19 cellular contexts compared by ENCODE assay signal in the genomic region with DNA sequence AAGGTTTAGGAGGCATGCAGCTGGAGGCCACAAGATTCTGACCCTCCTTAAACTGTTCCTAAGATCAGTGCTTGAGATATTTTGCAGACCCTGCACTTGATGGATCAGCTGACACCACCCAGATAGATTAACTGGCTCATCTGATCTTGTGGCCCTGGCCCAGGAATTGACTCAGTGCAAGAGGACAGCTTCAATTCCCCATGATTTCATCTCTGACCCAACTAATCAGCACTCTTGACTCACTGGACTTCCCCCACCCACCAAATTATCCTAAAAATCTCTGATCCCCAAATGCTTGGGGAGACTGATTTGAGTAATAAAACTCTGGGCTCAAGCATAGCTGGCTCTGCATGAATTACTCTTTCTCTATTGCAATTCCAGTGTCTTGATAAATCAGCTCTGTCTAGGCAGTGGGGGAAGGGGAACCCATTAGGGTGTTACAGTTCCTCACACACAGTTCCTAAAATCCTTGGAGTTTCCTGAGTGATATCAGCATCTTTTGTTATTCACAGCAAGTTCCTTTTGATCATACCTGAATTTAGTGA.
A peak's percentile ranks its signal among the peaks of the same experiment; 100 is the strongest.
DNase-seq lines count a peak whose midpoint lies in the region; ATAC-seq and TF ChIP-seq lines count a peak whose summit lies in the region.
"Had no signal": no experiment of that assay in that cellular context is flagged by ENCODE, and none has a peak within 500 bp of the region (broad histone marks: within the 10 kb centered on the region; RNA-seq: fewer than 3 reads in every experiment).

No MANE protein-coding gene starts in this region.

- peaks cover 33% of the 10 kb centered on the region for H3K9me3 Mint-ChIP-seq in activated CD4-positive, alpha-beta T cell treated with anti-CD3 and anti-CD28 coated beads for 36 hours (ENCODE audit: low read depth)
- H3K9me3 Mint-ChIP-seq in activated T-cell treated with anti-CD3 and anti-CD28 coated beads, Interleukin-2, amount 50 U/mL, for 24 hours, result peaks cover 24% of the 10 kb centered on the region

- CTCF ChIA-PET in activated CD4-positive, alpha-beta T cell treated with anti-CD3 and anti-CD28 coated beads for 36 hours (lab: Charles Lee), result interaction anchor here (1.2 kb wide), 1 partner anchor 91 kb away, joined by 3 read pairs; no protein-coding TSS in a partner anchor

- no peaks in the 10 kb centered on the region for H3K27me3 ChIP-seq in brain microvascular endothelial cell (replicated peaks)
- H3K27me3 ChIP-seq: upper lobe of right lung had no signal

- no peaks in the 10 kb centered on the region for H3K27me3 Mint-ChIP-seq in activated CD4-positive, alpha-beta T cell treated with anti-CD3 and anti-CD28 coated beads for 36 hours
- H3K27me3 Mint-ChIP-seq in activated T-cell treated with anti-CD3 and anti-CD28 coated beads, Interleukin-2, amount 50 U/mL, for 24 hours, result no peaks in the 10 kb centered on the region

- H3K4me1 Mint-ChIP-seq in activated CD4-positive, alpha-beta T cell treated with anti-CD3 and anti-CD28 coated beads for 36 hours, result peaks cover 9% of the 10 kb centered on the region
- peaks cover 18% of the 10 kb centered on the region for H3K4me1 Mint-ChIP-seq in activated T-cell treated with anti-CD3 and anti-CD28 coated beads, Interleukin-2, amount 50 U/mL, for 24 hours (ENCODE audit: low read depth)

- no peak overlapping the region for H3K4me3 Mint-ChIP-seq in activated CD4-positive, alpha-beta T cell treated with anti-CD3 and anti-CD28 coated beads for 36 hours
- H3K4me3 Mint-ChIP-seq in activated T-cell treated with anti-CD3 and anti-CD28 coated beads, Interleukin-2, amount 50 U/mL, for 24 hours, result no peak overlapping the region

- TF ChIP-seq CTCF in brain microvascular endothelial cell (IDR thresholded peaks at IDR 0.05; ENCODE audit: low read depth, low read length, missing control alignments), result no peak

- POLR2A ChIA-PET in activated CD4-positive, alpha-beta T cell treated with anti-CD3 and anti-CD28 coated beads for 36 hours (lab: Charles Lee), result no interaction called here

- ATAC-seq in activated CD4-positive, alpha-beta T cell treated with anti-CD3 and anti-CD28 coated beads for 36 hours, result peak; percentile 36
- no peak for ATAC-seq in GM18873 (IDR thresholded peaks at IDR 0.05; ENCODE audit: low FRiP score, unreplicated experiment)
- ATAC-seq: left ventricle myocardium superior, upper lobe of right lung had no signal

- intact Hi-C loops in activated CD4-positive, alpha-beta T cell treated with anti-CD3 and anti-CD28 coated beads for 36 hours (cut with DNase I, micrococcal nuclease), result no loop called here

- H3K27ac Mint-ChIP-seq in activated CD4-positive, alpha-beta T cell treated with anti-CD3 and anti-CD28 coated beads for 36 hours, result no peak overlapping the region
- H3K27ac Mint-ChIP-seq in activated T-cell treated with anti-CD3 and anti-CD28 coated beads, Interleukin-2, amount 50 U/mL, for 24 hours, result peak overlapping the region; percentile 64

- peaks cover 12% of the 10 kb centered on the region for H3K36me3 ChIP-seq in brain microvascular endothelial cell (replicated peaks)

- H3K36me3 Mint-ChIP-seq in activated CD4-positive, alpha-beta T cell treated with anti-CD3 and anti-CD28 coated beads for 36 hours (ENCODE audit: low read depth), result peaks cover 80% of the 10 kb centered on the region
- H3K36me3 Mint-ChIP-seq in activated T-cell treated with anti-CD3 and anti-CD28 coated beads, Interleukin-2, amount 50 U/mL, for 24 hours (ENCODE audit: low read depth), result peaks cover 89% of the 10 kb centered on the region

- no peak overlapping the region for H3K27ac ChIP-seq in brain microvascular endothelial cell
- H3K27ac ChIP-seq: HL-60, parathyroid adenoma, upper lobe of right lung had no signal

- DNase-seq in activated CD4-positive, alpha-beta T cell treated with anti-CD3 and anti-CD28 coated beads for 36 hours, result peak; percentile 20
- DNase-seq in activated CD4-positive, alpha-beta T cell treated with anti-CD3 and anti-CD28 coated beads, Interleukin-2, amount 50 U/mL, for 4 hours, result no peak
- peak; percentile 10 for DNase-seq in Daoy (ENCODE audit: low read depth)
- DNase-seq in activated T-cell treated with anti-CD3 and anti-CD28 coated beads, Interleukin-2, amount 50 U/mL, for 24 hours, result no peak
- peak; percentile 11 for DNase-seq in kidney tubule cell (ENCODE audit: low spot score)
- DNase-seq in brain microvascular endothelial cell, result no peak
- DNase-seq in OCI-M1 (lab: John Stamatoyannopoulos, UW), result no peak
- DNase-seq: 8988T; activated CD8-positive, alpha-beta memory T cell treated with anti-CD3 and anti-CD28 coated beads, Interleukin-2, amount 50 U/mL, for 4 hours; C1 segment of cervical spinal cord; DMS 273 treated with DMSO at 0.1 percent for 48 hours; left ventricle myocardium superior; NCI-H2029; stimulated activated naive CD4-positive, alpha-beta T cell; T-helper 1 cell; upper lobe of right lung had no signal

- no peak overlapping the region for H3K4me3 ChIP-seq in brain microvascular endothelial cell (ENCODE audit: low read depth, low read length)
- H3K4me3 ChIP-seq: upper lobe of right lung had no signal

- in situ Hi-C loops in brain microvascular endothelial cell (cut with HindIII; ENCODE audit: low pct_ligation_motif_present, low sequenced_read_pairs), result no loop called here

Comparison
In these comparisons a context has a peak if more than half of its experiments do, and no peak if none do; other contexts are left out.
1. DNase-seq: peak in activated CD4-positive, alpha-beta T cell treated with anti-CD3 and anti-CD28 coated beads for 36 hours (single experiment), Daoy (single experiment) and kidney tubule cell (single experiment); none in activated CD4-positive, alpha-beta T cell treated with anti-CD3 and anti-CD28 coated beads, Interleukin-2, amount 50 U/mL, for 4 hours (0 of 2), activated T-cell treated with anti-CD3 and anti-CD28 coated beads, Interleukin-2, amount 50 U/mL, for 24 hours (single experiment), brain microvascular endothelial cell (single experiment) and OCI-M1 (single experiment).